Comparison of ENCODE assay signal across 12 cellular contexts in the genomic region with DNA sequence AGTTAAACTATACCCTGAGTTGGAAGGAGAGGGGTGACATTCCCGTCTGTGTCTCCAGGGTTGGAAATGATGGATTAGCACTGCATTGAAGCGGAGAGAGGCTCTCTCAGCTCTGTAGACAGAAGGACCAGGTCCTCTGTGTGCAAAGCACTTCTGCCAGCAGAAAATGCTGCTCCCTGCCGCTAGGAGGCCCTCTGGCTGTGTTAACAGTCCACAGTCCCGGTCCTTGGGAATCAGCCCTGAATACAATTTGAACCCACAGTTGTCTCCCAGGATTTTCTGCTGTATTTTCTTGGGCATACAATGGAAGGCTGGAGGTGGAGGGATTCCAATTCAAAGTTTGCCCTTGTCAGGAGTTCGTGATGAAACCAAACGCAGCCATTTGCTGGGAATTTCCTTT.
DNase-seq lines count a peak whose midpoint lies in the region; ATAC-seq, FAIRE-seq and TF ChIP-seq lines count a peak whose summit lies in the region.
"Had no signal": no experiment of that assay in that cellular context is flagged by ENCODE, and none has a peak within 500 bp of the region (broad histone marks: within the 10 kb centered on the region; RNA-seq: fewer than 3 reads in every experiment).

No MANE protein-coding gene starts in this region.

- H3K36me3 ChIP-seq in Panc1 (ENCODE audit: control insufficient read depth, insufficient read depth, low read length): no peaks in the 10 kb centered on the region
- H3K36me3 ChIP-seq in kidney (ENCODE audit: control insufficient read depth in 1 of 2, insufficient read depth in 2 of 2, low read length in 2 of 2): no peaks in the 10 kb centered on the region

- H3K4me3 ChIP-seq in Panc1 (ENCODE audit: low read depth in 2 of 2, low read length in 2 of 2) (no peak overlapping the region), kidney (ENCODE audit: low read length in 2 of 2) (no peak overlapping the region)

- H3K9me3 Mint-ChIP-seq in stimulated activated naive CD8-positive, alpha-beta T cell treated with anti-CD3 and anti-CD28 coated beads, Interleukin-15, amount 100 ng/mL, for 72 hours: no peaks in the 10 kb centered on the region

- no peak overlapping the region for H3K27ac Mint-ChIP-seq in stimulated activated naive CD8-positive, alpha-beta T cell treated with anti-CD3 and anti-CD28 coated beads, Interleukin-15, amount 100 ng/mL, for 72 hours
- H3K27ac Mint-ChIP-seq: effector memory CD8-positive, alpha-beta T cell had no signal

- H3K4me3 Mint-ChIP-seq in stimulated activated naive CD8-positive, alpha-beta T cell treated with anti-CD3 and anti-CD28 coated beads, Interleukin-15, amount 100 ng/mL, for 72 hours: no peak overlapping the region
- H3K4me3 Mint-ChIP-seq: effector memory CD8-positive, alpha-beta T cell had no signal

- POLR2A ChIA-PET in Panc1 (lab: Charles Lee): no interaction called here

- H3K27me3 Mint-ChIP-seq in stimulated activated naive CD8-positive, alpha-beta T cell treated with anti-CD3 and anti-CD28 coated beads, Interleukin-15, amount 100 ng/mL, for 72 hours: peaks cover 15% of the 10 kb centered on the region

- CTCF ChIA-PET in Panc1 (lab: Charles Lee): no interaction called here

- H3K9me3 ChIP-seq in Panc1 (ENCODE audit: control insufficient read depth, insufficient read depth, low read depth, low read length): no peaks in the 10 kb centered on the region
- H3K9me3 ChIP-seq in kidney (ENCODE audit: control insufficient read depth in 1 of 2, low read length in 2 of 2): peaks cover 3 to 6% of the 10 kb centered on the region in 2 donors

- no peaks in the 10 kb centered on the region for H3K4me1 Mint-ChIP-seq in stimulated activated naive CD8-positive, alpha-beta T cell treated with anti-CD3 and anti-CD28 coated beads, Interleukin-15, amount 100 ng/mL, for 72 hours

- intact Hi-C loops in Panc1 (cut with micrococcal nuclease; ENCODE audit: unreplicated experiment) (no loop called here), kidney (cut with DNase I) (no loop called here)

- no peak overlapping the region for H3K9ac ChIP-seq in kidney (ENCODE audit: low read length in 2 of 2)

- H3K27me3 ChIP-seq in Panc1 (ENCODE audit: control insufficient read depth, insufficient read depth, low read length): peaks cover 14% of the 10 kb centered on the region

- peak; percentile 12 for DNase-seq in stimulated activated naive CD8-positive, alpha-beta T cell treated with anti-CD3 and anti-CD28 coated beads, Interleukin-15, Interleukin-2, amounts not matched to agents 100 U/mL and 50 U/mL, for 24 hours
- no peak for DNase-seq in stimulated activated naive CD8-positive, alpha-beta T cell treated with anti-CD3 and anti-CD28 coated beads, Interleukin-15, amount 100 ng/mL, for 72 hours
- DNase-seq in Panc1 (ENCODE audit: low read depth, low spot score) (no peak), kidney (peak; percentile 25), HK-2 (ENCODE audit: unreplicated experiment) (no peak), putamen (ENCODE audit: low spot score) (no peak), germinal center (ENCODE audit: low spot score) (no peak), urothelium cell line (ENCODE audit: low spot score) (no peak)
- DNase-seq: effector memory CD8-positive, alpha-beta T cell; EL; NCI-H1694; T-helper 1 cell had no signal

- TF ChIP-seq CTCF in Panc1 (IDR thresholded peaks at IDR 0.05) (peak; percentile 85), kidney (IDR thresholded peaks at IDR 0.05; ENCODE audit: borderline replicate concordance, extremely low read depth, insufficient read depth) (peak; percentile 63)

- BruUV-seq in Panc1 (replicated peaks; lab: Mats Ljungman, UMichigan): no TSS peak

- ATAC-seq in stimulated activated naive CD8-positive, alpha-beta T cell treated with anti-CD3 and anti-CD28 coated beads, Interleukin-15, Interleukin-2, amounts not matched to agents 100 U/mL and 50 U/mL, for 24 hours: no peak
- ATAC-seq in stimulated activated naive CD8-positive, alpha-beta T cell treated with anti-CD3 and anti-CD28 coated beads, Interleukin-15, amount 100 ng/mL, for 72 hours: no peak
- peak; percentile 76; the same call in 1 of the 2 replicates for ATAC-seq in Panc1
- ATAC-seq: effector memory CD8-positive, alpha-beta T cell had no signal

- H3K4me1 ChIP-seq in Panc1 (ENCODE audit: control insufficient read depth, insufficient read depth, low read length): no peaks in the 10 kb centered on the region
- no peaks in the 10 kb centered on the region for H3K4me1 ChIP-seq in kidney (ENCODE audit: control insufficient read depth in 1 of 2, insufficient read depth in 1 of 2, low read depth in 1 of 2, low read length in 2 of 2)

- H3K27ac ChIP-seq in Panc1 (ENCODE audit: low read length) (no peak overlapping the region), kidney (ENCODE audit: low read depth in 2 of 2, low read length in 2 of 2) (no peak overlapping the region)

- in situ Hi-C loops in Panc1 (cut with HindIII; ENCODE audit: low pct_unique_long_range_greater_than_20kb, low sequenced_read_pairs): no loop called here

- FAIRE-seq in kidney (lab: Jason Lieb, UNC) (no peak), urothelium cell line (lab: Jason Lieb, UNC) (no peak)

Comparison
In these comparisons a context has a peak if more than half of its experiments do, and no peak if none do; other contexts are left out.
1. DNase-seq: peak in stimulated activated naive CD8-positive, alpha-beta T cell treated with anti-CD3 and anti-CD28 coated beads, Interleukin-15, Interleukin-2, amounts not matched to agents 100 U/mL and 50 U/mL, for 24 hours (single experiment) and kidney (single experiment); none in stimulated activated naive CD8-positive, alpha-beta T cell treated with anti-CD3 and anti-CD28 coated beads, Interleukin-15, amount 100 ng/mL, for 72 hours (0 of 2), Panc1 (single experiment), HK-2 (single experiment), putamen (single experiment), germinal center (single experiment) and urothelium cell line (single experiment).